Comparison of ENCODE assay signal across 1 cellular context in the genomic region with DNA sequence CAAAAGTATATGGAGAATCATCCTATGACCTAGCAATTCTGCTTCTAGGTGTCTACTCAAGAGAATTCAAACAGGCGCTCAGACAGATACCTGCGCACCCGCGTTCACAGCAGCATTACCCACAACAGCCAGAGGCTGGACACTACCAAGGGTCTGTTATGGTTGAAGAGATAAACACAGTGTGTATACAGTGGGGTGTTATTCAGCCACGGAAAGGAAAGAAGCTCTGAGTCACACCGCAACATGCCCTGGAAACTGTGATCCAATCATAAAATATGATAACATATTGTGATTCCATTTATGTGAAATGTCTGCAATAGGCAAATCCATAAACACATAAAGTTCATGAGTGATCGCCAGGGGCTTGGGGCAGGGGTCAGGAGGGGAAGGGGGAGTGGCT.
TF ChIP-seq lines count a peak whose summit lies in the region.

No MANE protein-coding gene starts in this region.

TF ChIP-seq in SK-N-SH, 30 proteins besides CTCF, POLR2A, EP300 and RAD21 (continued from another document):
- no peak for TF ChIP-seq SMC3 (IDR thresholded peaks at IDR 0.05; ENCODE audit: low read depth, low read length)
- no peak for TF ChIP-seq EZH2phosphoT487 (IDR thresholded peaks at IDR 0.05; ENCODE audit: borderline replicate concordance, low read depth)
- TF ChIP-seq, protein P1, sequence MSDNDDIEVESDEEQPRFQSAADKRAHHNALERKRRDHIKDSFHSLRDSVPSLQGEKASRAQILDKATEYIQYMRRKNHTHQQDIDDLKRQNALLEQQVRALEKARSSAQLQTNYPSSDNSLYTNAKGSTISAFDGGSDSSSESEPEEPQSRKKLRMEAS (IDR thresholded peaks at IDR 0.05; ENCODE audit: low read depth) = no peak
- no peak for TF ChIP-seq TEAD4 (IDR thresholded peaks at IDR 0.05; ENCODE audit: borderline replicate concordance, insufficient read depth)
- no peak for TF ChIP-seq TAF1 (IDR thresholded peaks at IDR 0.05; ENCODE audit: borderline replicate concordance, low read depth, low read length)
- TF ChIP-seq GABPA (IDR thresholded peaks at IDR 0.05; ENCODE audit: low read depth) = no peak
